Comparison of ENCODE assay signal across 8 cellular contexts in the genomic region with DNA sequence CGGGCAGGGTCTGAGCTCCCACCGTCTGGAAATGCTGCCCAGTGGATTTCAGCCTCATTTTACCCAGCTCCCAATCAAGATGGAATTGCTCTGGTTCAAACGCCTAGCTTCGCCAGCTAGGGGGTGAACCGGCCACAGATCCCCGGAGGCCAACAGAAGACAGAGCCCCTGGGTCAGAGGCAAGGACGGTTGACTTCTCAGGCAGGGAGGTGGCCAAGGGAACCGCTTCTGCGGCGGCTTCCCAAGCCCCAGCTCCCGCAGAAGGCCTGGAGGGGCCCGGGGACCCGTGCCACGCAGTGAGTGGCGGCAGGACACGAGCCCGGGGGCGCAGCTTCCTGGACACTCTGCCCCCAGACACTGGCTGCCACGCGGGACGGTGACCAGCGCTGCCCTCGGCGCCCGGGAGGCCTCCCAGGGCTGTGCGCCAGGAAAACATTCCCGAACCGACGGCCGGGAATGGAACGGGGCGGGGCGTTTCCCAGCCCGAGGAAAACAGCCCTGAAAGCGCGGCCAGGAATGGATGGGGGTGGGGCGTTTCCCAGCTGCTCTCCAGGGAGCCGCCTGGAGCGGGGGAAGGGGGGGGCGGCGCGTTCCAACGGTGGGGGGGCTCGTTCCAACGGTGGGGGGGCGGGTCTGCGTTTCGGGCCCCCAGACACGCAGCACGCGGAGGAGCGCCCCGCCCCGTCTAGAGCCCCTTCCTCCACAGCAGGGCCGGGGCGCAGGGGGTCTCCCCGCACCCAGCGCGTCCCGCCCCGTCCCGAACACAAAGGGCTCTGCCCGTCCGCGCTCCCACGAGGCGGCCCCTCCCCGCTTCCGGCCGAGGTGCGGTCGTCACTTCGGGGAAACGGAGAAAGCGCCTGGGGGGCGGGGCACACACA. TPM values are rescaled to one million over a fixed set of nuclear protein-coding genes. Genes with fewer than 3 reads are reported as not detected.
DNase-seq lines count a peak whose midpoint lies in the region; ATAC-seq and TF ChIP-seq lines count a peak whose summit lies in the region.

No MANE protein-coding gene starts in this region.

- CTCF ChIA-PET in activated CD8-positive, alpha-beta T cell treated with anti-CD3 and anti-CD28 coated beads, Interleukin-2, amount 10 ng/mL, durations not matched to agents 7 days and 5 days (lab: Charles Lee), result interaction anchor here (0.8 to 2.1 kb wide), 16 partner anchors 13 to 163 kb away, joined by 3 to 17 read pairs (median 4); a partner anchor contains a TSS

- H3K27me3 ChIP-seq in GM23338 (ENCODE audit: insufficient read depth) (no peaks in the 10 kb centered on the region), duodenal mucosa (ENCODE audit: control insufficient read depth in 1 of 2, insufficient read depth in 2 of 2, low read length in 2 of 2) (peaks cover 0 to 2% of the 10 kb centered on the region in 2 donors), lower lobe of right lung (ENCODE audit: low read depth) (no peaks in the 10 kb centered on the region)

- TF ChIP-seq CTCF in GM23338 (conservative IDR thresholded peaks at IDR 0.05; ENCODE audit: low read depth in 2 of 2) (no peak), lower lobe of right lung (IDR thresholded peaks at IDR 0.05) (no peak)

- peak overlapping the region; percentile 47; the same call in 2 of the 3 replicates for H3K4me3 Mint-ChIP-seq in GM23338
- peak overlapping the region; percentile 84 for H3K4me3 Mint-ChIP-seq in activated CD8-positive, alpha-beta T cell treated with anti-CD3 and anti-CD28 coated beads, Interleukin-2, amount 10 ng/mL, durations not matched to agents 7 days and 5 days

- H3K27ac ChIP-seq in GM23338 (ENCODE audit: low read depth) (peak overlapping the region; percentile 98), duodenal mucosa (ENCODE audit: low read depth, low read length) (peak overlapping the region; percentile 95), lower lobe of right lung (peak overlapping the region; percentile 96)

- H4K20me1 ChIP-seq in GM23338 (replicated peaks; ENCODE audit: insufficient read depth), result no peaks in the 10 kb centered on the region

- DNase-seq in CD1c-positive myeloid dendritic cell (ENCODE audit: extremely low spot score) (peak; percentile 53), GM23338 (ENCODE audit: low spot score) (peak; percentile 95), NCI-H2196 (lab: John Stamatoyannopoulos, UW; ENCODE audit: unreplicated experiment) (peak; percentile 83), lower lobe of right lung (peak; percentile 92)
- DNase-seq in activated CD8-positive, alpha-beta T cell treated with anti-CD3 and anti-CD28 coated beads, Interleukin-2, amount 10 ng/mL, durations not matched to agents 7 days and 5 days, result peak; percentile 92
- DNase-seq in stimulated activated CD4-positive, alpha-beta T cell treated with anti-CD3 and anti-CD28 coated beads, TNF-alpha, amount 100 ng/mL, for 1 hour (ENCODE audit: low read depth in 3 of 3, low spot score in 1 of 3), result peak; percentile 75 to 82 (median 81)

- H2AFZ ChIP-seq in GM23338, result no peak overlapping the region

- H3K79me2 ChIP-seq in GM23338 (replicated peaks; ENCODE audit: insufficient read depth), result no peaks in the 10 kb centered on the region

- POLR2A ChIA-PET in activated CD8-positive, alpha-beta T cell treated with anti-CD3 and anti-CD28 coated beads, Interleukin-2, amount 10 ng/mL, durations not matched to agents 7 days and 5 days (lab: Charles Lee), result interaction anchor here (0.8 to 2.6 kb wide), 15 partner anchors 16 to 149 kb away, joined by 3 to 55 read pairs (median 8); a partner anchor contains a TSS

- H3F3A ChIP-seq in GM23338 (replicated peaks; ENCODE audit: low read depth), result peaks cover 32% of the 10 kb centered on the region

- H3K4me1 Mint-ChIP-seq in GM23338, result peaks cover 21% of the 10 kb centered on the region
- H3K4me1 Mint-ChIP-seq in activated CD8-positive, alpha-beta T cell treated with anti-CD3 and anti-CD28 coated beads, Interleukin-2, amount 10 ng/mL, durations not matched to agents 7 days and 5 days (ENCODE audit: low read depth), result peaks cover 46% of the 10 kb centered on the region

- H3K27me3 Mint-ChIP-seq in GM23338 (ENCODE audit: insufficient read depth, low read depth, poor library complexity), result peaks cover 16% of the 10 kb centered on the region
- peaks cover 13% of the 10 kb centered on the region for H3K27me3 Mint-ChIP-seq in activated CD8-positive, alpha-beta T cell treated with anti-CD3 and anti-CD28 coated beads, Interleukin-2, amount 10 ng/mL, durations not matched to agents 7 days and 5 days (ENCODE audit: low read depth)

- H3K36me3 Mint-ChIP-seq in GM23338 (ENCODE audit: low read depth), result peaks cover 18% of the 10 kb centered on the region; the same call in 2 of the 3 replicates
- no peaks in the 10 kb centered on the region for H3K36me3 Mint-ChIP-seq in activated CD8-positive, alpha-beta T cell treated with anti-CD3 and anti-CD28 coated beads, Interleukin-2, amount 10 ng/mL, durations not matched to agents 7 days and 5 days (ENCODE audit: low read depth)

- no peaks in the 10 kb centered on the region for H3K9me2 ChIP-seq in GM23338 (ENCODE audit: insufficient read depth)

- peaks cover 22% of the 10 kb centered on the region for H3K9me3 Mint-ChIP-seq in GM23338
- H3K9me3 Mint-ChIP-seq in activated CD8-positive, alpha-beta T cell treated with anti-CD3 and anti-CD28 coated beads, Interleukin-2, amount 10 ng/mL, durations not matched to agents 7 days and 5 days (ENCODE audit: insufficient read depth), result no peaks in the 10 kb centered on the region

- H3K4me3 ChIP-seq in GM23338 (peak overlapping the region; percentile 45), duodenal mucosa (ENCODE audit: low read depth in 1 of 2, low read length in 2 of 2) (peak overlapping the region; percentile 49 to 59), lower lobe of right lung (peak overlapping the region; percentile 51)

- H3K36me3 ChIP-seq in GM23338 (ENCODE audit: insufficient read depth) (no peaks in the 10 kb centered on the region), duodenal mucosa (ENCODE audit: control insufficient read depth in 1 of 2, insufficient read depth in 2 of 2, low read length in 2 of 2) (no peaks in the 10 kb centered on the region), lower lobe of right lung (no peaks in the 10 kb centered on the region)

- peaks cover 0 to under 1% of the 10 kb centered on the region in 2 donors for H3K9me3 ChIP-seq in duodenal mucosa (ENCODE audit: control insufficient read depth in 1 of 2, low read length in 2 of 2)
- H3K9me3 ChIP-seq in lower lobe of right lung, result no peaks in the 10 kb centered on the region

- ATAC-seq in GM23338 (peak; percentile 85), lower lobe of right lung (peak; percentile 91 to 92), HG03469 (IDR thresholded peaks at IDR 0.05; ENCODE audit: unreplicated experiment) (no peak)
- ATAC-seq in activated CD8-positive, alpha-beta T cell treated with anti-CD3 and anti-CD28 coated beads, Interleukin-2, amount 10 ng/mL, durations not matched to agents 7 days and 5 days, result peak; percentile 61

- peaks cover 19% of the 10 kb centered on the region for H3K4me1 ChIP-seq in GM23338 (ENCODE audit: insufficient read depth)
- H3K4me1 ChIP-seq in duodenal mucosa (ENCODE audit: control insufficient read depth in 1 of 2, insufficient read depth in 2 of 2, low read length in 2 of 2), result peaks cover 18 to 31% of the 10 kb centered on the region in 2 donors
- H3K4me1 ChIP-seq in lower lobe of right lung, result peaks cover 32% of the 10 kb centered on the region

- peak overlapping the region; percentile 64 to 66 for H3K9ac ChIP-seq in duodenal mucosa (ENCODE audit: low read depth in 1 of 2, low read length in 2 of 2)

- peak overlapping the region; percentile 84 for H3K4me2 ChIP-seq in GM23338

- peak overlapping the region; percentile 78; the same call in 1 of the 2 replicates for H3K27ac Mint-ChIP-seq in GM23338
- peak overlapping the region; percentile 89 for H3K27ac Mint-ChIP-seq in activated CD8-positive, alpha-beta T cell treated with anti-CD3 and anti-CD28 coated beads, Interleukin-2, amount 10 ng/mL, durations not matched to agents 7 days and 5 days

- intact Hi-C loops in lower lobe of right lung (cut with DNase I), result loop anchor here (10.0 kb wide), 1 partner anchor 51 kb away; a partner anchor contains a TSS

TF ChIP-seq in GM23338, 12 proteins besides CTCF, POLR2A, EP300 and RAD21 (continues in another document):
- peak; percentile 57; the same call in 1 of the 2 replicates for TF ChIP-seq POLR2AphosphoS5 (IDR thresholded peaks at IDR 0.05; ENCODE audit: low read depth)
- no peak for TF ChIP-seq EZH2phosphoT487 (IDR thresholded peaks at IDR 0.05; ENCODE audit: unreplicated experiment)
- TF ChIP-seq CREB1 (CRISPR knock-in tag; IDR thresholded peaks at IDR 0.05; ENCODE audit: low read depth), result 0 out of 2 replicates have a peak, but pooled peaks have one; percentile 16

RNA-seq across cellular contexts. Expression of a gene that starts 13.5 kb away (rescaled TPM):
- 55.2 and 92.6 TPM in 2 replicates for total RNA-seq in GM23338 (2014; rRNA removed; shearing (Covaris generic))
- 49.9 and 53.5 TPM in 2 replicates for polyA plus RNA-seq in GM23338 (2016; fragmentation: Nextera tagmentation; extraction: Ambion mirVana)
- total RNA-seq in activated CD8-positive, alpha-beta T cell treated with anti-CD3 and anti-CD28 coated beads, Interleukin-2, amount 10 ng/mL, durations not matched to agents 7 days and 5 days, result under 1 TPM; 0.26 to 0.52 TPM
- total RNA-seq in lower lobe of right lung, result 0.38 TPM

RNA-seq across cellular contexts. Expression of a gene that starts 35.2 kb away (rescaled TPM):
- 72.4 and 82.3 TPM in 2 replicates for total RNA-seq in GM23338 (2014; rRNA removed; shearing (Covaris generic))
- polyA plus RNA-seq in GM23338 (2016; fragmentation: Nextera tagmentation; extraction: Ambion mirVana), result 829 and 840 TPM in 2 replicates
- 100 to 1,000 TPM; 174 to 182 TPM for total RNA-seq in activated CD8-positive, alpha-beta T cell treated with anti-CD3 and anti-CD28 coated beads, Interleukin-2, amount 10 ng/mL, durations not matched to agents 7 days and 5 days
- 767 TPM for total RNA-seq in lower lobe of right lung

RNA-seq across cellular contexts. Expression of a gene that starts 38.2 kb away (rescaled TPM):
- total RNA-seq in GM23338 (2014; rRNA removed; shearing (Covaris generic)), result 18.7 and 23.0 TPM in 2 replicates
- polyA plus RNA-seq in GM23338 (2016; fragmentation: Nextera tagmentation; extraction: Ambion mirVana), result 6.1 and 7.2 TPM in 2 replicates
- under 1 TPM in 1 of 2 experiments, not detected in 1; 0.13 TPM for total RNA-seq in activated CD8-positive, alpha-beta T cell treated with anti-CD3 and anti-CD28 coated beads, Interleukin-2, amount 10 ng/mL, durations not matched to agents 7 days and 5 days
- 23.1 TPM for total RNA-seq in lower lobe of right lung

RNA-seq across cellular contexts. Expression of a gene that starts 42.0 kb away (rescaled TPM):
- 396 and 409 TPM in 2 replicates for total RNA-seq in GM23338 (2014; rRNA removed; shearing (Covaris generic))
- 1,180 and 1,194 TPM in 2 replicates for polyA plus RNA-seq in GM23338 (2016; fragmentation: Nextera tagmentation; extraction: Ambion mirVana)
- total RNA-seq in activated CD8-positive, alpha-beta T cell treated with anti-CD3 and anti-CD28 coated beads, Interleukin-2, amount 10 ng/mL, durations not matched to agents 7 days and 5 days, result 1,000 to 10,000 TPM; 1,265 to 1,278 TPM
- 128 TPM for total RNA-seq in lower lobe of right lung

RNA-seq across cellular contexts. Expression of a gene that starts 48.2 kb away (rescaled TPM):
- 57.3 and 91.2 TPM in 2 replicates for total RNA-seq in GM23338 (2014; rRNA removed; shearing (Covaris generic))
- 857 and 906 TPM in 2 replicates for polyA plus RNA-seq in GM23338 (2016; fragmentation: Nextera tagmentation; extraction: Ambion mirVana)
- 1,000 to 10,000 TPM; 2,197 to 2,304 TPM for total RNA-seq in activated CD8-positive, alpha-beta T cell treated with anti-CD3 and anti-CD28 coated beads, Interleukin-2, amount 10 ng/mL, durations not matched to agents 7 days and 5 days
- total RNA-seq in lower lobe of right lung, result 607 TPM

Comparison
In these comparisons a context has a peak if more than half of its experiments do, and no peak if none do; other contexts are left out.
1. RNA of a gene that starts 13.5 kb away (total RNA-seq): 55.2 to 92.6 TPM in GM23338; 0.26 to 0.52 TPM in activated CD8-positive, alpha-beta T cell treated with anti-CD3 and anti-CD28 coated beads, Interleukin-2, amount 10 ng/mL, durations not matched to agents 7 days and 5 days and 0.38 TPM in lower lobe of right lung (single experiment); every median in the first group is over 10 times any median in the second.
2. RNA of a gene that starts 38.2 kb away (total RNA-seq): 23.1 TPM in lower lobe of right lung (single experiment) and 18.7 to 23.0 TPM in GM23338; 0.13 TPM in activated CD8-positive, alpha-beta T cell treated with anti-CD3 and anti-CD28 coated beads, Interleukin-2, amount 10 ng/mL, durations not matched to agents 7 days and 5 days; every median in the first group is over 10 times any median in the second.
3. Peak in every context shown above with its lines, with median percentiles within 50 percentile points of each other: DNase-seq, H3K27ac ChIP-seq and H3K4me3 ChIP-seq.